Comparison of ENCODE assay signal across 12 cellular contexts in genomic region chr2:105755895-105756294, GRCh38. TPM values are rescaled to one million over a fixed set of nuclear protein-coding genes. Genes with fewer than 3 reads are reported as not detected.
DNase-seq lines count a peak whose midpoint lies in the region; ATAC-seq, FAIRE-seq and TF ChIP-seq lines count a peak whose summit lies in the region.
"Had no signal": no experiment of that assay in that cellular context is flagged by ENCODE, and none has a peak within 500 bp of the region (broad histone marks: within the 10 kb centered on the region; RNA-seq: fewer than 3 reads in every experiment).

No MANE protein-coding gene starts in this region.

- no peaks in the 10 kb centered on the region for H3K27me3 Mint-ChIP-seq in activated T-helper 1 cell treated with anti-CD3 and anti-CD28 coated beads, Interleukin-12 subunit alpha, Interleukin-12 subunit beta, Interleukin-2, Interleukin-4 antibody, amounts not matched to agents 30 ng/mL and 10 ng/mL and 1 ng/mL, durations not matched to agents 14 hours and 24 hours and 36 hours (ENCODE audit: insufficient read depth)
- no peaks in the 10 kb centered on the region for H3K27me3 Mint-ChIP-seq in osteocyte (ENCODE audit: unreplicated experiment)

- no peaks in the 10 kb centered on the region for H3K9me3 Mint-ChIP-seq in activated T-helper 1 cell treated with anti-CD3 and anti-CD28 coated beads, Interleukin-12 subunit alpha, Interleukin-12 subunit beta, Interleukin-2, Interleukin-4 antibody, amounts not matched to agents 30 ng/mL and 10 ng/mL and 1 ng/mL, durations not matched to agents 14 hours and 24 hours and 36 hours
- no peaks in the 10 kb centered on the region for H3K9me3 Mint-ChIP-seq in osteocyte (ENCODE audit: unreplicated experiment)
- H3K9me3 Mint-ChIP-seq: mesothelial cell of epicardium had no signal

- dilution Hi-C loops in keratinocyte (cut with MboI; ENCODE audit: extremely low pct_ligation_motif_present, low sequenced_read_pairs): loop anchor here (25.0 kb wide), 1 partner anchor 194 kb away; no protein-coding TSS in a partner anchor

- TF ChIP-seq POLR2A in body of pancreas (IDR thresholded peaks at IDR 0.05): no peak

- no peak for DNase-seq in GM19239 (ENCODE audit: insufficient read length, low spot score)
- DNase-seq in activated T-helper 1 cell treated with anti-CD3 and anti-CD28 coated beads, Interleukin-12 subunit alpha, Interleukin-12 subunit beta, Interleukin-2, Interleukin-4 antibody, amounts not matched to agents 30 ng/mL and 10 ng/mL and 1 ng/mL, durations not matched to agents 14 hours and 24 hours and 36 hours (ENCODE audit: low spot score): no peak
- no peak for DNase-seq in keratinocyte (ENCODE audit: low read depth, low spot score)
- no peak for DNase-seq in medulla oblongata (ENCODE audit: extremely low spot score)
- DNase-seq in osteocyte (ENCODE audit: extremely low spot score, unreplicated experiment): no peak
- no peak for DNase-seq in body of pancreas
- DNase-seq: GDM1, MV-4-11, WERI-Rb-1 had no signal

- H3K9me1 ChIP-seq in keratinocyte (ENCODE audit: control insufficient read depth, extremely low read depth, insufficient read depth, low read length): peaks cover 2% of the 10 kb centered on the region

- H4K20me1 ChIP-seq in BLaER1 treated with 17β-estradiol and CSF1 and Interleukin-3, amounts not matched to agents 10 nM and 100 nM: peaks cover 32 to 93% (median 65%) of the 10 kb centered on the region in 11 experiments; a peak in 21 of 22 replicates
- peaks cover 17% of the 10 kb centered on the region for H4K20me1 ChIP-seq in keratinocyte (ENCODE audit: control insufficient read depth, extremely low read depth, insufficient read depth, low read length)

- H3K4me1 ChIP-seq in BLaER1 treated with 17β-estradiol and CSF1 and Interleukin-3, amounts not matched to agents 10 nM and 100 nM: peaks cover 49 to 80% (median 59%) of the 10 kb centered on the region in 10 experiments
- H3K4me1 ChIP-seq in keratinocyte (ENCODE audit: control insufficient read depth, extremely low read depth, insufficient read depth, low read length) (peaks cover 17% of the 10 kb centered on the region), body of pancreas (peaks cover 49% of the 10 kb centered on the region)

- H3K4me1 Mint-ChIP-seq in activated T-helper 1 cell treated with anti-CD3 and anti-CD28 coated beads, Interleukin-12 subunit alpha, Interleukin-12 subunit beta, Interleukin-2, Interleukin-4 antibody, amounts not matched to agents 30 ng/mL and 10 ng/mL and 1 ng/mL, durations not matched to agents 14 hours and 24 hours and 36 hours (ENCODE audit: low read depth): peaks cover 96% of the 10 kb centered on the region
- H3K4me1 Mint-ChIP-seq in osteocyte (ENCODE audit: unreplicated experiment): peaks cover 27% of the 10 kb centered on the region

- H3K27ac ChIP-seq in BLaER1 treated with 17β-estradiol and CSF1 and Interleukin-3, amounts not matched to agents 10 nM and 100 nM: peak overlapping the region; percentile 8 to 82 (median 68); a peak in 21 of 22 replicates
- H3K27ac ChIP-seq in keratinocyte (ENCODE audit: control insufficient read depth, insufficient read depth, low read length) (peak overlapping the region; percentile 17), body of pancreas (peak overlapping the region in 1 of 4 donors; percentile 40)
- H3K27ac ChIP-seq: WERI-Rb-1 had no signal

- peaks cover 99% of the 10 kb centered on the region for H3K79me2 ChIP-seq in keratinocyte (ENCODE audit: control insufficient read depth, insufficient read depth, low read length)

- peak overlapping the region; percentile 83 for H3K27ac Mint-ChIP-seq in activated T-helper 1 cell treated with anti-CD3 and anti-CD28 coated beads, Interleukin-12 subunit alpha, Interleukin-12 subunit beta, Interleukin-2, Interleukin-4 antibody, amounts not matched to agents 30 ng/mL and 10 ng/mL and 1 ng/mL, durations not matched to agents 14 hours and 24 hours and 36 hours
- no peak overlapping the region for H3K27ac Mint-ChIP-seq in osteocyte (ENCODE audit: unreplicated experiment)
- H3K27ac Mint-ChIP-seq: mesothelial cell of epicardium had no signal

- FAIRE-seq in GM19239 (lab: Jason Lieb, UNC) (peak; percentile 78), keratinocyte (lab: Jason Lieb, UNC) (peak; percentile 77)

- H3K4me2 ChIP-seq in BLaER1 treated with 17β-estradiol and CSF1 and Interleukin-3, amounts not matched to agents 10 nM and 100 nM: peak overlapping the region; percentile 63 to 89 (median 82)
- H3K4me2 ChIP-seq in keratinocyte (ENCODE audit: control insufficient read depth, extremely low read depth, insufficient read depth, low read depth, low read length): peak overlapping the region; percentile 74

- peaks cover 0 to 67% (median 49%) of the 10 kb centered on the region in 11 experiments; a peak in 18 of 22 replicates for H3K36me3 ChIP-seq in BLaER1 treated with 17β-estradiol and CSF1 and Interleukin-3, amounts not matched to agents 10 nM and 100 nM
- H3K36me3 ChIP-seq in keratinocyte (ENCODE audit: control insufficient read depth in 2 of 2, extremely low read depth in 1 of 2, insufficient read depth in 2 of 2, low read length in 2 of 2) (peaks cover 0 to 6% of the 10 kb centered on the region in 2 experiments), body of pancreas (replicated peaks in 1 of 2; ENCODE audit: insufficient read depth in 1 of 2, low read depth in 2 of 2) (no peaks in the 10 kb centered on the region)
- H3K36me3 ChIP-seq: WERI-Rb-1 had no signal

- ATAC-seq in HG02763 (IDR thresholded peaks at IDR 0.05; ENCODE audit: unreplicated experiment): no peak
- no peak for ATAC-seq in body of pancreas

- intact Hi-C loops in activated T-helper 1 cell treated with anti-CD3 and anti-CD28 coated beads, Interleukin-12 subunit alpha, Interleukin-12 subunit beta, Interleukin-2, Interleukin-4 antibody, amounts not matched to agents 30 ng/mL and 10 ng/mL and 1 ng/mL, durations not matched to agents 14 hours and 24 hours and 36 hours (cut with micrococcal nuclease): loop anchor here (1.0 to 2.0 kb wide), 4 partner anchors 8 to 21 kb away; no protein-coding TSS in a partner anchor
- intact Hi-C loops in body of pancreas (cut with DNase I): no loop called here

- H3K4me3 ChIP-seq in BLaER1 treated with 17β-estradiol and CSF1 and Interleukin-3, amounts not matched to agents 10 nM and 100 nM: no peak overlapping the region
- no peak overlapping the region for H3K4me3 ChIP-seq in keratinocyte (ENCODE audit: control insufficient read depth in 2 of 3, extremely low read depth in 1 of 3, insufficient read depth in 2 of 3, low read depth in 1 of 3, low read length in 3 of 3)
- no peak overlapping the region for H3K4me3 ChIP-seq in body of pancreas

- H3K9ac ChIP-seq in BLaER1 treated with 17β-estradiol and CSF1 and Interleukin-3, amounts not matched to agents 10 nM and 100 nM: peak overlapping the region; percentile 12 to 61 (median 48); a peak in 16 of 22 replicates
- no peak overlapping the region for H3K9ac ChIP-seq in keratinocyte (ENCODE audit: control insufficient read depth, extremely low read depth, insufficient read depth, low read length)

- peaks cover 0 to 8% (median 0%) of the 10 kb centered on the region in 11 experiments; a peak in 7 of 22 replicates for H3K9me3 ChIP-seq in BLaER1 treated with 17β-estradiol and CSF1 and Interleukin-3, amounts not matched to agents 10 nM and 100 nM (replicated peaks in 1 of 11)
- H3K9me3 ChIP-seq in keratinocyte (ENCODE audit: control insufficient read depth, low read depth, low read length): no peaks in the 10 kb centered on the region
- H3K9me3 ChIP-seq in body of pancreas: no peaks in the 10 kb centered on the region

- 20 to 49% methylated on average over 4 of the region's 4 CpGs for WGBS in body of pancreas, 2 donors

- H3K36me3 Mint-ChIP-seq in activated T-helper 1 cell treated with anti-CD3 and anti-CD28 coated beads, Interleukin-12 subunit alpha, Interleukin-12 subunit beta, Interleukin-2, Interleukin-4 antibody, amounts not matched to agents 30 ng/mL and 10 ng/mL and 1 ng/mL, durations not matched to agents 14 hours and 24 hours and 36 hours (ENCODE audit: low read depth): peaks cover 50% of the 10 kb centered on the region
- peaks cover 2% of the 10 kb centered on the region for H3K36me3 Mint-ChIP-seq in osteocyte (ENCODE audit: unreplicated experiment)

- TF ChIP-seq CTCF in keratinocyte (optimal IDR thresholded peaks at IDR 0.05 in 1 of 3, IDR thresholded peaks at IDR 0.05 in 1 of 3, conservative IDR thresholded peaks at IDR 0.05 in 1 of 3; ENCODE audit: extremely low read depth in 1 of 3, insufficient read depth in 2 of 3, low read length in 3 of 3): no peak
- TF ChIP-seq CTCF in osteocyte (IDR thresholded peaks at IDR 0.05): no peak
- TF ChIP-seq CTCF in body of pancreas (IDR thresholded peaks at IDR 0.05): no peak

- H2AFZ ChIP-seq in keratinocyte (ENCODE audit: control insufficient read depth, low read length): no peak overlapping the region

- H3K4me3 Mint-ChIP-seq in activated T-helper 1 cell treated with anti-CD3 and anti-CD28 coated beads, Interleukin-12 subunit alpha, Interleukin-12 subunit beta, Interleukin-2, Interleukin-4 antibody, amounts not matched to agents 30 ng/mL and 10 ng/mL and 1 ng/mL, durations not matched to agents 14 hours and 24 hours and 36 hours: peak overlapping the region; percentile 56
- no peak overlapping the region for H3K4me3 Mint-ChIP-seq in osteocyte (ENCODE audit: unreplicated experiment)
- H3K4me3 Mint-ChIP-seq: mesothelial cell of epicardium had no signal

- H3K27me3 ChIP-seq in BLaER1 treated with 17β-estradiol and CSF1 and Interleukin-3, amounts not matched to agents 10 nM and 100 nM: no peaks in the 10 kb centered on the region
- H3K27me3 ChIP-seq in keratinocyte (ENCODE audit: control insufficient read depth, extremely low read depth, insufficient read depth, low read length) (no peaks in the 10 kb centered on the region), body of pancreas (no peaks in the 10 kb centered on the region)

RNA-seq across cellular contexts. Expression of gene NCK2, which starts 11.2 kb away (rescaled TPM):
- total RNA-seq in activated T-helper 1 cell treated with anti-CD3 and anti-CD28 coated beads, Interleukin-12 subunit alpha, Interleukin-12 subunit beta, Interleukin-2, Interleukin-4 antibody, amounts not matched to agents 30 ng/mL and 10 ng/mL and 1 ng/mL, durations not matched to agents 14 hours and 24 hours and 36 hours: 79.9 and 86.8 TPM in 2 replicates
- 24.2 to 54.8 TPM (median 31.4 TPM) in 3 replicates for polyA plus RNA-seq in keratinocyte
- 42.3 TPM for polyA plus RNA-seq in keratinocyte (2011; ENCODE audit: low read depth)
- 34.1 and 49.8 TPM in 2 replicates for polyA plus RNA-seq in keratinocyte (2011; cell fraction: cytosol; rRNA removed)
- polyA plus RNA-seq in keratinocyte (2011; cell fraction: nucleus; rRNA removed): 21.5 and 21.6 TPM in 2 replicates
- polyA plus RNA-seq in keratinocyte (2012; ENCODE audit: low replicate concordance): 20.0 and 50.3 TPM in 2 replicates
- 17.3 to 43.2 TPM (median 22.0 TPM) in 3 replicates for polyA minus RNA-seq in keratinocyte
- polyA minus RNA-seq in keratinocyte (2011; cell fraction: cytosol; rRNA and poly(A)+ RNA removed): 32.8 TPM
- polyA minus RNA-seq in keratinocyte (2011; cell fraction: nucleus; rRNA and poly(A)+ RNA removed): 16.5 and 19.8 TPM in 2 replicates
- total RNA-seq in osteocyte (39.5 and 45.4 TPM in 2 replicates), body of pancreas (10 to 100 TPM; 36.6 to 42.8 TPM)
